ENCODE assay signal across 8 cellular contexts in the genomic region with DNA sequence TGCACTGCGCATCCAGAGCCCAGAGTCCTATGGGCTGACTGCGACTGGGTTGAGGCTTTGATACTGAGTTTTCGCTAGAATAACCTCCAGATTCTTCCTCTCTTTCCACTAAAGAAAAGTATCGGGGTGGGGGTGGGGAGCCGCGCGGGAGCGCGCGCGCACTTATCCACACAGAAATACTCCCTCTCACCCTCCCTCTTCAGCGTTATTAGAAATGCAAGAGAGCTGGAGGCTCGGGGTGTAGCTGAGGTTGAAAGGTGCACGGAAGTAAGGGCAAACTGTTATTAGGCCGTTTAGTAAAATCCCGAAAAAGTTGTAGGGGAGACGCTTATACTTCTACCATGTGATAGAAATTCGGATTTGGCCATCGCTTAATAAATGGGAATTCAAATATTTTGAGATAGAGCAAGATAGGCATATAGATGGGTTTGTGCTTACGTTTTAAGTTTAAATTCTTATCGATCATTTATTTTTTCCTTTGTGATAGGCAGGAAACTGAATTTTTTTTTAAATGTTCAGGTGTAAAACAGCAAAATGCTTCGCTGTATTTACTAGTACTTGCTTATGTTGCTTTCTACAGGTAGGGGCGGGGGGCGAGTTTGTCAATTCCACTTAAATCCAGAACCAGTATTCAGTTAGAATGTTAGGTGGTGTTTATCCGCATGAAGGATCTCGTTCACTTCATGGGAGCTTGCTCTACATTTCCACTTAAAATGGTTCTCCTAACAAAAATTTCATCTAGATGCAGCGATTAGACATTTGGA. TPM values are rescaled to one million over a fixed set of nuclear protein-coding genes. Genes with fewer than 3 reads are reported as not detected.
A peak's percentile ranks its signal among the peaks of the same experiment; 100 is the strongest.
DNase-seq lines count a peak whose midpoint lies in the region; ATAC-seq and TF ChIP-seq lines count a peak whose summit lies in the region.

No MANE protein-coding gene starts in this region.

- peak overlapping the region; percentile 85 for H3K27ac ChIP-seq in osteoblast (ENCODE audit: low read depth, low read length)

- H3K4me3 ChIP-seq in osteoblast (ENCODE audit: insufficient read depth, low read length) = peak overlapping the region; percentile 94

- H3K9me3 Mint-ChIP-seq in activated naive CD8-positive, alpha-beta T cell (ENCODE audit: low read depth) = no peaks in the 10 kb centered on the region

- DNase-seq in COR-L47 (lab: John Stamatoyannopoulos, UW) = peak; percentile 19
- DNase-seq in NCI-H2171 (lab: John Stamatoyannopoulos, UW) = peak; percentile 45
- DNase-seq in Right ventricle myocardium superior = peak; percentile 48
- no peak for DNase-seq in osteoblast (ENCODE audit: insufficient read length, low spot score, missing footprints)

- ATAC-seq in GM21737 (IDR thresholded peaks at IDR 0.05; ENCODE audit: unreplicated experiment) (peak; percentile 15), Right ventricle myocardium superior (ENCODE audit: poor library complexity) (peak; percentile 26), GM21528 (IDR thresholded peaks at IDR 0.05; ENCODE audit: low FRiP score, unreplicated experiment) (no peak), GM19467 (IDR thresholded peaks at IDR 0.05; ENCODE audit: unreplicated experiment) (no peak)

- H3K9me3 ChIP-seq in osteoblast (ENCODE audit: low read depth, low read length) = no peaks in the 10 kb centered on the region

- H3K36me3 ChIP-seq in osteoblast (ENCODE audit: insufficient read depth, low read length) = no peaks in the 10 kb centered on the region

- peaks cover 52% of the 10 kb centered on the region for H3K4me1 Mint-ChIP-seq in activated naive CD8-positive, alpha-beta T cell (ENCODE audit: low read depth)

- peaks cover 18% of the 10 kb centered on the region for H3K4me1 ChIP-seq in osteoblast (ENCODE audit: insufficient read depth, low read length)

- peaks cover 37% of the 10 kb centered on the region for H4K20me1 ChIP-seq in osteoblast (ENCODE audit: insufficient read depth, low read length)

- peaks cover 56% of the 10 kb centered on the region for H3K79me2 ChIP-seq in osteoblast (ENCODE audit: insufficient read depth, low read length)

- H3K4me3 Mint-ChIP-seq in activated naive CD8-positive, alpha-beta T cell = peak overlapping the region; percentile 98

- H3K27me3 ChIP-seq in osteoblast (ENCODE audit: insufficient read depth, low read length) = peaks cover 3% of the 10 kb centered on the region

- H3K36me3 Mint-ChIP-seq in activated naive CD8-positive, alpha-beta T cell = peaks cover 2% of the 10 kb centered on the region

- peak overlapping the region; percentile 96 for H3K27ac Mint-ChIP-seq in activated naive CD8-positive, alpha-beta T cell

- peak overlapping the region; percentile 96 for H3K4me2 ChIP-seq in osteoblast (ENCODE audit: insufficient read depth, low read length)

- peak overlapping the region; percentile 78 for H2AFZ ChIP-seq in osteoblast (ENCODE audit: low read length)

- TF ChIP-seq CTCF in osteoblast (IDR thresholded peaks at IDR 0.05; ENCODE audit: extremely low read depth, low read depth, low read length) = no peak

- intact Hi-C loops in Right ventricle myocardium superior (cut with DNase I) = loop anchor here (10.0 kb wide), 2 partner anchors 143 to 397 kb away; no protein-coding TSS in a partner anchor

- no peaks in the 10 kb centered on the region for H3K27me3 Mint-ChIP-seq in activated naive CD8-positive, alpha-beta T cell

RNA-seq across cellular contexts. Expression of a gene that starts 1.1 kb away (rescaled TPM):
- total RNA-seq in Right ventricle myocardium superior (192 TPM), osteoblast (85.7 and 88.7 TPM in 2 replicates)

Comparison
In these comparisons a context has a peak if more than half of its experiments do, and no peak if none do; other contexts are left out.
1. ATAC-seq: peak in GM21737 (single experiment) and Right ventricle myocardium superior (single experiment); none in GM21528 (single experiment) and GM19467 (single experiment).